Comparison of ENCODE assay signal across 29 cellular contexts in genomic region chr13:107531816-107532215, GRCh38.
"Had no signal": no experiment of that assay in that cellular context is flagged by ENCODE, and none has a peak within 500 bp of the region (broad histone marks: within the 10 kb centered on the region; RNA-seq: fewer than 3 reads in every experiment).

No MANE protein-coding gene starts in this region.

- H3K9me3 ChIP-seq: body of pancreas, breast epithelium, SJCRH30 had no signal

- H3K36me3 ChIP-seq: breast epithelium, SJCRH30, WERI-Rb-1 had no signal

- ATAC-seq: activated T-cell treated with anti-CD3 and anti-CD28 coated beads, Interleukin-2, amount 50 U/mL, for 72 hours; body of pancreas; K562; Panc1 had no signal

- DNase-seq: activated CD4-positive, alpha-beta memory T cell treated with anti-CD3 and anti-CD28 coated beads, Interleukin-2, amount 10 ng/mL, durations not matched to agents 7 days and 5 days; activated CD4-positive, alpha-beta T cell treated with anti-CD3 and anti-CD28 coated beads for 1 hour; activated CD4-positive, alpha-beta T cell treated with anti-CD3 and anti-CD28 coated beads for 48 hours; activated CD4-positive, CD25-positive, alpha-beta regulatory T cell; activated gamma-delta T cell; activated naive CD4-positive, alpha-beta T cell treated with Interleukin-2 at 50 U/mL for 16 hours; activated naive CD8-positive, alpha-beta T cell treated with anti-CD3 and anti-CD28 coated beads, Interleukin-2, amount 10 ng/mL, durations not matched to agents 7 days and 5 days; activated T-cell treated with anti-CD3 and anti-CD28 coated beads, Interleukin-2, amount 50 U/mL, for 1 hour; activated T-cell treated with anti-CD3 and anti-CD28 coated beads, Interleukin-2, amount 50 U/mL, for 72 hours; body of pancreas; NCI-H1105; NCI-H1417 treated with DMSO at 0.1 percent for 48 hours; NCI-H187 treated with DMSO at 0.1 percent for 48 hours; NCI-H2081; NCI-H2171 treated with DMSO at 0.1 percent for 48 hours; NCI-H2227 treated with DMSO at 0.1 percent for 48 hours; NCI-H446; NCI-H510A treated with DMSO at 0.1 percent for 48 hours; NCI-H69; NCI-H82; NK-92 treated with Interleukin-12 subunit alpha and Interleukin-12 subunit beta, amount 100 ng/mL, for 24 hours; SHP77; SJCRH30; T1000; WERI-Rb-1 had no signal

- H3K27me3 ChIP-seq: body of pancreas, breast epithelium, SJCRH30 had no signal

- H3K4me3 ChIP-seq: body of pancreas, breast epithelium, K562, SJCRH30, SK-N-MC had no signal

- H3K4me1 ChIP-seq: body of pancreas, breast epithelium, SJCRH30 had no signal

- H3K27ac ChIP-seq: body of pancreas, breast epithelium, SJCRH30, SK-N-MC, WERI-Rb-1 had no signal
